9 cellular contexts compared by ENCODE assay signal in genomic region chr10:109261231-109261630, GRCh38.
"Had no signal": no experiment of that assay in that cellular context is flagged by ENCODE, and none has a peak within 500 bp of the region (broad histone marks: within the 10 kb centered on the region; RNA-seq: fewer than 3 reads in every experiment).

No MANE protein-coding gene starts in this region.

- H3K4me2 ChIP-seq: GM23338 had no signal

- H3K36me3 ChIP-seq: HAP-1 had no signal

- H3K4me1 ChIP-seq: HAP-1 had no signal

- H3K9me3 ChIP-seq: HAP-1 had no signal

- H3K9ac ChIP-seq: GM23248 had no signal

- H3K27ac ChIP-seq: GM23248 had no signal

- H3K4me3 ChIP-seq: GM23248, GM23338, HAP-1 had no signal

- DNase-seq: GM23248, GOT3, H7, H9, HCEC 1CT, HFFc6 had no signal

- ATAC-seq: GM23338, HCT116 had no signal

- H2AFZ ChIP-seq: GM23248, GM23338 had no signal
